9 cellular contexts compared by ENCODE assay signal in genomic region chr4:180028682-180029081, GRCh38.
DNase-seq lines count a peak whose midpoint lies in the region; ATAC-seq and TF ChIP-seq lines count a peak whose summit lies in the region.
"Had no signal": no experiment of that assay in that cellular context is flagged by ENCODE, and none has a peak within 500 bp of the region (broad histone marks: within the 10 kb centered on the region; RNA-seq: fewer than 3 reads in every experiment).

No MANE protein-coding gene starts in this region.

- H3K9me3 ChIP-seq in PC-9 (ENCODE audit: insufficient read depth, low read depth) = no peaks in the 10 kb centered on the region

- 0 out of 2 replicates have a peak, but pooled peaks have one; percentile 27 for TF ChIP-seq CTCF in PC-9 (conservative IDR thresholded peaks at IDR 0.05)

- CTCF ChIA-PET in PC-9 (lab: Charles Lee) = no interaction called here

- no peaks in the 10 kb centered on the region for H3K9me2 ChIP-seq in PC-9 (ENCODE audit: insufficient read depth)

- H3K4me2 ChIP-seq in PC-9 = no peak overlapping the region

- ATAC-seq in HG02798 (IDR thresholded peaks at IDR 0.05; ENCODE audit: poor library complexity, unreplicated experiment) = peak; percentile 71
- ATAC-seq in GM19351 (IDR thresholded peaks at IDR 0.05; ENCODE audit: unreplicated experiment) = no peak
- no peak for ATAC-seq in HG03108 (IDR thresholded peaks at IDR 0.05; ENCODE audit: unreplicated experiment)
- ATAC-seq in HG02840 (IDR thresholded peaks at IDR 0.05; ENCODE audit: low FRiP score, unreplicated experiment) = no peak

- H3F3A ChIP-seq in PC-9 (ENCODE audit: insufficient read depth, low read depth) = no peaks in the 10 kb centered on the region

- DNase-seq in ELR (ENCODE audit: low read depth) = peak; percentile 37
- peak in 1 of 2 experiments; percentile 8 for DNase-seq in PC-9
- peak; percentile 33 for DNase-seq in iPS DF 4.7 (ENCODE audit: extremely low read depth, low spot score)
- no peak for DNase-seq in HCEC 1CT

- no peaks in the 10 kb centered on the region for H3K4me1 ChIP-seq in PC-9 (replicated peaks; ENCODE audit: insufficient read depth)

- no peaks in the 10 kb centered on the region for H3K27me3 ChIP-seq in PC-9 (ENCODE audit: insufficient read depth, low read depth)
- H3K27me3 ChIP-seq: cardiac muscle cell had no signal

- H4K20me1 ChIP-seq in PC-9 (ENCODE audit: insufficient read depth) = no peaks in the 10 kb centered on the region

- no peaks in the 10 kb centered on the region for H3K36me3 ChIP-seq in PC-9 (ENCODE audit: low read depth)
- H3K36me3 ChIP-seq: cardiac muscle cell had no signal

- H3K79me2 ChIP-seq in PC-9 (ENCODE audit: low read depth) = no peaks in the 10 kb centered on the region

- no peak overlapping the region for H3K27ac ChIP-seq in PC-9
- H3K27ac ChIP-seq: cardiac muscle cell had no signal

- no peak overlapping the region for H2AFZ ChIP-seq in PC-9

- intact Hi-C loops in PC-9 (cut with micrococcal nuclease; ENCODE audit: unreplicated experiment) = no loop called here

- POLR2A ChIA-PET in PC-9 (lab: Charles Lee; ENCODE audit: unreplicated experiment) = no interaction called here

- no TSS peak for BruUV-seq in PC-9 (replicated peaks; lab: Mats Ljungman, UMichigan)

- H3K4me3 ChIP-seq in PC-9 = no peak overlapping the region
- H3K4me3 ChIP-seq: cardiac muscle cell had no signal
